24 cellular contexts compared by ENCODE assay signal in the genomic region with DNA sequence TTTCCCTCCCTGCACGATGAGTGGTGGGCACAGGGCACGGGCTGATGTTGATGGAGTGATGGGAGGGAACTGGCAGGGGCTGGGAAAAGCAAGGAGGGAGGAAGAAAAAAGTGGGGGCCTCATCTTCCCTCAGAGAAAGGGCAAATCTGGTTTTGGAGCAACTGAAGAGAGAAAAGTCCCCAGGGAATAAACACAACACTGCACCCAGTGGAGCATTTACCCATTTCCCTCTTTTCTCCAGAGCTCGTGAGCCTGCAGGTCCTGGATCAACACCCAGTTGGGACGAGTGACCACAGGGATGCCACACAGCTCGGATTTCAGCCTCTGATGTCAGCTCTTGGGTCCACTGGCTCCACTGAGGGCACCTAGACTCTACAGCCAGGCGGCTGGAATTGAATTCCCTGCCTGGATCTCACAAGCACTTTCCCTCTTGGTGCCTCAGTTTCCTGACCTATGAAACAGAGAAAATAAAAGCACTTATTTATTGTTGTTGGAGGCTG. TPM values are rescaled to one million over a fixed set of nuclear protein-coding genes. Genes with fewer than 3 reads are reported as not detected.
DNase-seq lines count a peak whose midpoint lies in the region; ATAC-seq and TF ChIP-seq lines count a peak whose summit lies in the region.
"Had no signal": no experiment of that assay in that cellular context is flagged by ENCODE, and none has a peak within 500 bp of the region (broad histone marks: within the 10 kb centered on the region; RNA-seq: fewer than 3 reads in every experiment).

No MANE protein-coding gene starts in this region.

- DNase-seq in CD14-positive monocyte (ENCODE audit: low spot score): no peak
- DNase-seq in dedifferentiated amniotic fluid mesenchymal stem cell (ENCODE audit: extremely low spot score): peak; percentile 1
- no peak for DNase-seq in progenitor cell of endocrine pancreas (ENCODE audit: low spot score, unreplicated experiment)
- DNase-seq in foreskin keratinocyte: no peak
- no peak for DNase-seq in islet precursor cell
- DNase-seq: BE2C; Caco-2; CD4-positive, alpha-beta memory T cell; DMS 273 treated with DMSO at 0.1 percent for 48 hours; IMR-90; NCI-H1105; NCI-H1694; NCI-H2081; NCI-H2171; NCI-H345; NCI-H524; NCI-H82; OCI-M1 had no signal

- H3K4me3 ChIP-seq in BLaER1: no peak overlapping the region
- H3K4me3 ChIP-seq: SJSA1 had no signal

- TF ChIP-seq CTCF in CD14-positive monocyte (IDR thresholded peaks at IDR 0.05) (no peak), progenitor cell of endocrine pancreas (IDR thresholded peaks at IDR 0.05; ENCODE audit: unreplicated experiment) (no peak), foreskin keratinocyte (conservative IDR thresholded peaks at IDR 0.05) (no peak)

- H3K36me3 Mint-ChIP-seq in CD14-positive monocyte: peaks cover 63 to 75% of the 10 kb centered on the region in 2 donors
- peaks cover 7% of the 10 kb centered on the region for H3K36me3 Mint-ChIP-seq in progenitor cell of endocrine pancreas (ENCODE audit: insufficient read depth)

- H3K9ac ChIP-seq in BLaER1: peak overlapping the region; percentile 15; the same call in 1 of the 2 replicates
- H3K9ac ChIP-seq: KMS-11 had no signal

- peaks cover 3 to 13% (median 10%) of the 10 kb centered on the region in 7 donors for H3K9me3 Mint-ChIP-seq in CD14-positive monocyte
- H3K9me3 Mint-ChIP-seq in progenitor cell of endocrine pancreas (ENCODE audit: low read depth): no peaks in the 10 kb centered on the region

- peak overlapping the region; percentile 35; the same call in 1 of the 2 replicates for H3K27ac ChIP-seq in BLaER1
- no peak overlapping the region for H3K27ac ChIP-seq in foreskin keratinocyte
- H3K27ac ChIP-seq: KMS-11, SJSA1 had no signal

- H3K36me3 ChIP-seq in BLaER1: peaks cover 84% of the 10 kb centered on the region
- H3K36me3 ChIP-seq: BE2C had no signal

- peak overlapping the region in 4 of 7 donors; percentile 35 to 73 (median 62) for H3K27ac Mint-ChIP-seq in CD14-positive monocyte
- H3K27ac Mint-ChIP-seq in progenitor cell of endocrine pancreas: peak overlapping the region; percentile 75

- ATAC-seq in foreskin keratinocyte (no peak), GM21576 (IDR thresholded peaks at IDR 0.05; ENCODE audit: unreplicated experiment) (no peak)
- ATAC-seq: HCT116, Right ventricle myocardium inferior had no signal

- 0 out of 2 replicates have a peak, but pooled peaks cover 4% of the 10 kb centered on the region for H3K9me3 ChIP-seq in BLaER1
- H3K9me3 ChIP-seq: BE2C, Caco-2, SJSA1 had no signal

- intact Hi-C loops in CD14-positive monocyte (cut with micrococcal nuclease): no loop called here

- peak overlapping the region; percentile 49 for H3K4me2 ChIP-seq in BLaER1
- H3K4me2 ChIP-seq: KMS-11 had no signal

- H3K27me3 ChIP-seq in BLaER1 (no peaks in the 10 kb centered on the region), foreskin keratinocyte (no peaks in the 10 kb centered on the region)
- H3K27me3 ChIP-seq: SJSA1 had no signal

- no peaks in the 10 kb centered on the region for H3K4me1 Mint-ChIP-seq in CD14-positive monocyte
- no peaks in the 10 kb centered on the region for H3K4me1 Mint-ChIP-seq in progenitor cell of endocrine pancreas (ENCODE audit: low read depth)

- H3K27me3 Mint-ChIP-seq in CD14-positive monocyte (ENCODE audit: low read depth in 3 of 3) (peaks cover 0 to 3% (median 2%) of the 10 kb centered on the region in 3 donors), progenitor cell of endocrine pancreas (peaks cover 2% of the 10 kb centered on the region)
- H3K27me3 Mint-ChIP-seq: CD4-positive, alpha-beta memory T cell had no signal

- H3K4me1 ChIP-seq in BLaER1 (peaks cover 27% of the 10 kb centered on the region), foreskin keratinocyte (no peaks in the 10 kb centered on the region)
- H3K4me1 ChIP-seq: BE2C, Caco-2, SJSA1 had no signal

- H3K4me3 Mint-ChIP-seq in CD14-positive monocyte (no peak overlapping the region), progenitor cell of endocrine pancreas (ENCODE audit: low read depth) (no peak overlapping the region)
- H3K4me3 Mint-ChIP-seq: CD4-positive, alpha-beta memory T cell had no signal

- peaks cover 24% of the 10 kb centered on the region for H4K20me1 ChIP-seq in BLaER1

RNA-seq across cellular contexts. Expression of gene MICA, which starts 11.4 kb away (rescaled TPM):
- polyA plus RNA-seq in CD14-positive monocyte (1 to 10 TPM; 5.6 to 6.9 TPM), foreskin keratinocyte (30.8 and 63.8 TPM in 2 replicates)
- total RNA-seq in progenitor cell of endocrine pancreas (8.9 and 10.1 TPM in 2 replicates), foreskin keratinocyte (28.3 and 55.9 TPM in 2 replicates)

RNA-seq across cellular contexts. Expression of gene HLA-B, which starts 57.8 kb away (rescaled TPM):
- polyA plus RNA-seq in CD14-positive monocyte (1,000 to 10,000 TPM; 6,126 to 6,999 TPM), foreskin keratinocyte (319 and 484 TPM in 2 replicates)
- total RNA-seq in progenitor cell of endocrine pancreas (28.2 and 43.4 TPM in 2 replicates), foreskin keratinocyte (266 and 383 TPM in 2 replicates)
